Comparison of ENCODE assay signal across 8 cellular contexts in the genomic region with DNA sequence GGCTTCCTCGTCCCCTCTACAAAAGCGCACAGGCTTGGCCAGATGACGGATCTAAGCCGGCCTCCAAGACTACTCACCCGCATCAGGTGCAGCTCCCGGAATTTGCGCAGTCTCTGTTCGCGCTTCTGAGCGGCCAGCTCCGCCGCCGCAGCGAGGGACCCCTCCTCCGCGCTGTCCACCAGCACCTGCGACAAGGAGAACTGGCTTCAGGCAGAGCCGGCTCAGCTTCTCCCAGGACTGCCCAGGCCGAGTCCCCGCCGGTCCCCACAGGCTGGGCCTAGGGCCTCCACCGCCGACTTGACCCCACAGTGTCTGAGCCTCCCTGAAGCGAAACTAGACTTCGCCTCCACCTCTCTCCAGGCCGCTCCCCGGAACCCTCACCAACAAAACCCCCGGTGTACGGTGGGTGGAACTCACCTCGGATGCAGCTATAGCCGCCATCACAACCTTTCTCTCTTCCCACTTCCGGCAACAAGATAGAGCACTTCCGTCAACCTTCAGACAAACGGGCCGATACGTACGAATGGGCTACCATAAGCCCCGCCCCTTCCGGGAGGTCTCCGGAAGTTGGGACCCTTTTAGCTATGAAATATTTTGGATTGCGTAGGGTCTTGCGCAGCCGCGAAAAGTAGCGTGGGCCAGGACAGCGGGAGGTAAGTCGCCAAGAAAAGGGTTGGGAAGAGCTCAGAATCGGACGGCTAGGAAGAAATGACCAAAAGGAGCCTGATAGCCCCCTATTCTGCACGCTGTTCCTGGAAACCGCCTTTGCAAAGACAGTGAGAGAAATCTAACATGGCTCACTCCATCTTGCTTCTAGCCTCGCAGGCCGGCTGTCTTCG. TPM values are rescaled to one million over a fixed set of nuclear protein-coding genes. Genes with fewer than 3 reads are reported as not detected.
DNase-seq lines count a peak whose midpoint lies in the region; ATAC-seq lines count a peak whose summit lies in the region.

A gene (minus strand): TSS at position 476 of the 839 bp plus-strand sequence. CDS start 35 bp downstream, at position 441.

- no peaks in the 10 kb centered on the region for H3K36me3 ChIP-seq in mesendoderm (ENCODE audit: control insufficient read depth, insufficient read depth, low read length)

- no peak within 1 kb of the TSS for H2BK15ac ChIP-seq in mesendoderm (replicated peaks; ENCODE audit: low read depth)

- H3K79me2 ChIP-seq in mesendoderm (ENCODE audit: control insufficient read depth, insufficient read depth, low read length): peaks cover 9% of the 10 kb centered on the region

- ATAC-seq in GM21381 (IDR thresholded peaks at IDR 0.05; ENCODE audit: unreplicated experiment): peak; percentile 66

- peak within 1 kb of the TSS; percentile 83 for H2AK5ac ChIP-seq in mesendoderm (ENCODE audit: low read length)

- peak within 1 kb of the TSS; percentile 78 for H2BK5ac ChIP-seq in mesendoderm (ENCODE audit: low read length)

- H3K23ac ChIP-seq in mesendoderm (ENCODE audit: low read length): no peak within 1 kb of the TSS

- H4K5ac ChIP-seq in mesendoderm (ENCODE audit: low read length): peak within 1 kb of the TSS; percentile 86

- peak within 1 kb of the TSS; percentile 79 for H3K27ac ChIP-seq in mesendoderm (ENCODE audit: low read depth, low read length)

- H3K9ac ChIP-seq in mesendoderm (ENCODE audit: low read length): peak within 1 kb of the TSS; percentile 94

- peak within 1 kb of the TSS; percentile 96 for H3K56ac ChIP-seq in mesendoderm (ENCODE audit: low read length)

- H3K4ac ChIP-seq in mesendoderm (ENCODE audit: low read depth, low read length): peak within 1 kb of the TSS; percentile 4

- whole genome bisulfite sequencing in mesendoderm (ENCODE audit: extremely low coverage, insufficient coverage, low lambda C conversion rate): no CpG with 5 or more reads among the region's 54 CpGs

- H3K27me3 ChIP-seq in mesendoderm (ENCODE audit: insufficient read depth, low read length, poor library complexity): no peaks in the 10 kb centered on the region

- no peak within 1 kb of the TSS for H2BK120ac ChIP-seq in mesendoderm (ENCODE audit: low read depth, low read length)

- peak within 1 kb of the TSS; percentile 99 for H3K4me2 ChIP-seq in mesendoderm (ENCODE audit: low read length)

- H3K79me1 ChIP-seq in mesendoderm (ENCODE audit: low read length): peaks cover 11% of the 10 kb centered on the region

- H3K18ac ChIP-seq in mesendoderm (ENCODE audit: low read length): peak within 1 kb of the TSS; percentile 35

- H3K4me1 ChIP-seq in mesendoderm (ENCODE audit: control insufficient read depth, low read depth, low read length): peaks cover 2% of the 10 kb centered on the region

- H3K4me3 ChIP-seq in mesendoderm (ENCODE audit: low read length): peak within 1 kb of the TSS; percentile 95

- DNase-seq in COLO668 (lab: John Stamatoyannopoulos, UW; ENCODE audit: unreplicated experiment) (peak; percentile 96), HUDEP-2 (lab: John Stamatoyannopoulos, UW; ENCODE audit: unreplicated experiment in 76 of 76) (peak; percentile 29 to 92 (median 81)), NOMO-1 treated with dmso at 0.1 percent for 144 hours (lab: John Stamatoyannopoulos, UW; ENCODE audit: unreplicated experiment) (peak; percentile 93), mesendoderm (peak; percentile 98)
- peak; percentile 72 to 82 (median 75) for DNase-seq in activated CD8-positive, alpha-beta memory T cell treated with anti-CD3 and anti-CD28 coated beads for 48 hours (ENCODE audit: low read depth in 2 of 3, low spot score in 2 of 3)
- peak; percentile 81 for DNase-seq in stimulated activated CD8-positive, alpha-beta memory T cell treated with anti-CD3 and anti-CD28 coated beads, Interleukin-15, amount 100 ng/mL, for 1 hour (ENCODE audit: low read depth)

- H4K8ac ChIP-seq in mesendoderm (ENCODE audit: low read depth, low read length): no peak within 1 kb of the TSS

- in situ Hi-C loops in endometrial microvascular endothelial cells (cut with HindIII; ENCODE audit: inconsistent ontology term, low pct_unique_long_range_greater_than_20kb, low sequenced_read_pairs): no loop called here

RNA-seq across cellular contexts. Expression of the gene that starts here (rescaled TPM):
- 23.2 TPM for total RNA-seq in endometrial microvascular endothelial cells (ENCODE audit: inconsistent ontology term)
- polyA plus RNA-seq in mesendoderm (2013, experiment 1 of 2): 66.8 TPM
- 67.6 TPM for polyA plus RNA-seq in mesendoderm (2013, experiment 2 of 2)

Comparison
In these comparisons a context has a peak if more than half of its experiments do, and no peak if none do; other contexts are left out.
1. Peak in every context shown above with its lines: DNase-seq, ATAC-seq, H3K4me3 ChIP-seq and H3K27ac ChIP-seq.